In genomic region chr1:154807048-154807591, GRCh38 we compare ENCODE assay signal across 11 cellular contexts.
A peak's percentile ranks its signal among the peaks of the same experiment; 100 is the strongest.
DNase-seq lines count a peak whose midpoint lies in the region; ATAC-seq and TF ChIP-seq lines count a peak whose summit lies in the region.
"Had no signal": no experiment of that assay in that cellular context is flagged by ENCODE, and none has a peak within 500 bp of the region (broad histone marks: within the 10 kb centered on the region; RNA-seq: fewer than 3 reads in every experiment).

No MANE protein-coding gene starts in this region.

- H4K8ac ChIP-seq in mesenchymal stem cell (ENCODE audit: low read length): no peak overlapping the region

- H3K27ac ChIP-seq in SK-N-MC: peak overlapping the region; percentile 63; the same call in 1 of the 2 replicates
- H3K27ac ChIP-seq in transverse colon: no peak overlapping the region
- H3K27ac ChIP-seq in mesenchymal stem cell (ENCODE audit: low read length, poor library complexity, severe bottlenecking): no peak overlapping the region

- H3K23ac ChIP-seq in mesenchymal stem cell (ENCODE audit: low read length in 2 of 2): no peak overlapping the region

- H3K4me1 ChIP-seq in transverse colon: peaks cover 0 to 5% (median 2%) of the 10 kb centered on the region in 4 donors
- peaks cover 2% of the 10 kb centered on the region for H3K4me1 ChIP-seq in mesenchymal stem cell (ENCODE audit: control insufficient read depth, insufficient read depth, low read depth, low read length)

- no peak overlapping the region for H4K91ac ChIP-seq in mesenchymal stem cell (ENCODE audit: low read length)

- no peak overlapping the region for H2BK120ac ChIP-seq in mesenchymal stem cell (ENCODE audit: low read depth, low read length)

- intact Hi-C loops in transverse colon (cut with DNase I; ENCODE audit: low total_unique reads): no loop called here

- H2BK15ac ChIP-seq in mesenchymal stem cell (ENCODE audit: low read depth, poor library complexity, severe bottlenecking): no peak overlapping the region

- no peak overlapping the region for H2BK5ac ChIP-seq in mesenchymal stem cell (ENCODE audit: low read depth, low read length, poor library complexity, severe bottlenecking)

- H3K4me3 ChIP-seq in SK-N-MC (peak overlapping the region; percentile 30), transverse colon (no peak overlapping the region), mesenchymal stem cell (ENCODE audit: insufficient read depth in 1 of 2, low read depth in 1 of 2, low read length in 2 of 2) (no peak overlapping the region)

- H3K79me1 ChIP-seq in mesenchymal stem cell (replicated peaks; ENCODE audit: low read length, poor library complexity, severe bottlenecking): no peaks in the 10 kb centered on the region

- peak; percentile 60 for DNase-seq in NCI-H82 (lab: John Stamatoyannopoulos, UW)
- no peak for DNase-seq in NCI-H82 treated with DMSO at 0.1 percent for 48 hours (lab: John Stamatoyannopoulos, UW; ENCODE audit: unreplicated experiment)
- DNase-seq in SK-N-MC (ENCODE audit: low read depth, low spot score): no peak
- peak; percentile 30 for DNase-seq in transverse colon
- no peak for DNase-seq in mesenchymal stem cell
- DNase-seq in EL: no peak
- DNase-seq in activated CD8-positive, alpha-beta memory T cell treated with anti-CD3 and anti-CD28 coated beads, Interleukin-2, amount 50 U/mL, for 48 hours: no peak
- DNase-seq: activated CD8-positive, alpha-beta T cell treated with anti-CD3 and anti-CD28 coated beads for 36 hours; aorta had no signal

- H3K9me3 ChIP-seq in SK-N-MC (ENCODE audit: low read depth, low read length): no peaks in the 10 kb centered on the region
- H3K9me3 ChIP-seq in transverse colon: no peaks in the 10 kb centered on the region
- no peaks in the 10 kb centered on the region for H3K9me3 ChIP-seq in mesenchymal stem cell (ENCODE audit: control insufficient read depth, low read length)

- no peak overlapping the region for H3K18ac ChIP-seq in mesenchymal stem cell (ENCODE audit: low read depth in 1 of 2, low read length in 2 of 2)

- H3K14ac ChIP-seq in mesenchymal stem cell (ENCODE audit: low read length in 2 of 2): no peak overlapping the region

- WGBS in transverse colon (ENCODE audit: low coverage in 1 of 2), 2 donors: 57% methylated on average over 12 of the region's 12 CpGs; no CpG with 5 or more reads in 1 of the 2 donors
- 75% methylated on average over 11 of the region's 12 CpGs for WGBS in mesenchymal stem cell

- no peak for TF ChIP-seq CTCF in transverse colon (IDR thresholded peaks at IDR 0.05)

- TF ChIP-seq POLR2A in transverse colon (IDR thresholded peaks at IDR 0.05): no peak

- no peak overlapping the region for H3K4me2 ChIP-seq in mesenchymal stem cell (ENCODE audit: low read length, poor library complexity, severe bottlenecking)

- in situ Hi-C loops in transverse colon (cut with MboI; ENCODE audit: low pct_ligation_motif_present in 1 of 4, low pct_unique_long_range_greater_than_20kb in 1 of 4, low sequenced_read_pairs in 3 of 4): no loop called here

- no peak overlapping the region for H3K4ac ChIP-seq in mesenchymal stem cell (ENCODE audit: low read depth in 1 of 2, low read length in 2 of 2)

- no peak overlapping the region for H2AK5ac ChIP-seq in mesenchymal stem cell (ENCODE audit: low read length, severe bottlenecking)

- no peak for TF ChIP-seq EP300 in transverse colon (IDR thresholded peaks at IDR 0.05; ENCODE audit: low read depth)

- H3K9ac ChIP-seq in SK-N-MC (ENCODE audit: insufficient read length) (no peak overlapping the region), mesenchymal stem cell (ENCODE audit: low read length) (no peak overlapping the region)

- peak; percentile 70 for ATAC-seq in HG02798 (IDR thresholded peaks at IDR 0.05; ENCODE audit: poor library complexity, unreplicated experiment)
- ATAC-seq: activated CD8-positive, alpha-beta T cell treated with anti-CD3 and anti-CD28 coated beads for 36 hours; Panc1 had no signal

- H3K27me3 ChIP-seq in transverse colon (peaks cover 42% of the 10 kb centered on the region), mesenchymal stem cell (ENCODE audit: control insufficient read depth in 1 of 2, insufficient read depth in 1 of 2, low read length in 2 of 2) (peaks cover 72 to 79% of the 10 kb centered on the region in 2 experiments)

- no peaks in the 10 kb centered on the region for H3K36me3 ChIP-seq in SK-N-MC (ENCODE audit: insufficient read depth, low read length)
- no peaks in the 10 kb centered on the region for H3K36me3 ChIP-seq in transverse colon
- no peaks in the 10 kb centered on the region for H3K36me3 ChIP-seq in mesenchymal stem cell (ENCODE audit: control insufficient read depth in 1 of 2, insufficient read depth in 2 of 2, low read depth in 1 of 2, low read length in 2 of 2)

- no peak overlapping the region for H2BK12ac ChIP-seq in mesenchymal stem cell (ENCODE audit: low read length in 2 of 2)

- no peak overlapping the region for H2AFZ ChIP-seq in mesenchymal stem cell (ENCODE audit: low read depth, low read length)

Comparison
In these comparisons a context has a peak if more than half of its experiments do, and no peak if none do; other contexts are left out.
1. DNase-seq: peak in NCI-H82 (single experiment) and transverse colon (single experiment); none in NCI-H82 treated with DMSO at 0.1 percent for 48 hours (single experiment), SK-N-MC (single experiment), mesenchymal stem cell (single experiment), EL (single experiment) and activated CD8-positive, alpha-beta memory T cell treated with anti-CD3 and anti-CD28 coated beads, Interleukin-2, amount 50 U/mL, for 48 hours (single experiment).